1 cellular context compared by ENCODE assay signal in the genomic region with DNA sequence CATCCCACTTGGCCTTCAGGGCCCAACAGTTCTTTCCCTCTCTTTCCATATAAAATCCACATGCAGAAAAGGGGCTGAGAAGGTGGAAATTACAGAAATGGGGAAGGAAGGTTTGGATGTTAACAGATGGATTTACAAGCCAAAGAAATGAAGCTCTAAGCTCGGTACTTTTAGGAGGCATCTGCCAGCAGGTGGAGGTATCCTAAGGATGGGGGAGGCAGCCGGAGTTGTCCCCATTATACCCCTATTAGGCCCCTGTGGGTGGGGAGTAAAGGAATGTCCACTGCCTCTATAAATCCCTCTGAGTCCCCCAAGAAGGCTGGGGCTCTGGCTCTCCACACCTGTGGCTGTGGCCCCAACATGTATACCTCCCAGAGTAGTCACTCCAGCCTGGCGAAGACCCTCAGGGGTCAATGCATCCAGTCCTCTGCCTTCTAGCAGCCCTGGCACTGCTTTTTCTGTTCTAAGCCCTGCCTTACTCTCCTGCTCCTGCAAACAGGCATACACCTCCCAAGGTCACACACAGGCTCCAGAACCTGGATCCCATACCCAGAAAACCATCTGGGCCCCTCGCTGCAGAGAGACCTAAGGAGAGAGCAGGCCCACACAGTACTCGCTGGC.
TF ChIP-seq lines count a peak whose summit lies in the region.

No MANE protein-coding gene starts in this region.

TF ChIP-seq in H1, 55 proteins besides CTCF, POLR2A, EP300 and RAD21:
- TF ChIP-seq ZNF274 (IDR thresholded peaks at IDR 0.05; ENCODE audit: borderline replicate concordance, extremely low read depth, low read length) = no peak
- TF ChIP-seq TCF12 (IDR thresholded peaks at IDR 0.05; ENCODE audit: low read depth, low read length) = no peak
- no peak for TF ChIP-seq NANOG (IDR thresholded peaks at IDR 0.05; ENCODE audit: insufficient read depth, low read depth, low read length, poor library complexity, severe bottlenecking)
- TF ChIP-seq, protein P1, sequence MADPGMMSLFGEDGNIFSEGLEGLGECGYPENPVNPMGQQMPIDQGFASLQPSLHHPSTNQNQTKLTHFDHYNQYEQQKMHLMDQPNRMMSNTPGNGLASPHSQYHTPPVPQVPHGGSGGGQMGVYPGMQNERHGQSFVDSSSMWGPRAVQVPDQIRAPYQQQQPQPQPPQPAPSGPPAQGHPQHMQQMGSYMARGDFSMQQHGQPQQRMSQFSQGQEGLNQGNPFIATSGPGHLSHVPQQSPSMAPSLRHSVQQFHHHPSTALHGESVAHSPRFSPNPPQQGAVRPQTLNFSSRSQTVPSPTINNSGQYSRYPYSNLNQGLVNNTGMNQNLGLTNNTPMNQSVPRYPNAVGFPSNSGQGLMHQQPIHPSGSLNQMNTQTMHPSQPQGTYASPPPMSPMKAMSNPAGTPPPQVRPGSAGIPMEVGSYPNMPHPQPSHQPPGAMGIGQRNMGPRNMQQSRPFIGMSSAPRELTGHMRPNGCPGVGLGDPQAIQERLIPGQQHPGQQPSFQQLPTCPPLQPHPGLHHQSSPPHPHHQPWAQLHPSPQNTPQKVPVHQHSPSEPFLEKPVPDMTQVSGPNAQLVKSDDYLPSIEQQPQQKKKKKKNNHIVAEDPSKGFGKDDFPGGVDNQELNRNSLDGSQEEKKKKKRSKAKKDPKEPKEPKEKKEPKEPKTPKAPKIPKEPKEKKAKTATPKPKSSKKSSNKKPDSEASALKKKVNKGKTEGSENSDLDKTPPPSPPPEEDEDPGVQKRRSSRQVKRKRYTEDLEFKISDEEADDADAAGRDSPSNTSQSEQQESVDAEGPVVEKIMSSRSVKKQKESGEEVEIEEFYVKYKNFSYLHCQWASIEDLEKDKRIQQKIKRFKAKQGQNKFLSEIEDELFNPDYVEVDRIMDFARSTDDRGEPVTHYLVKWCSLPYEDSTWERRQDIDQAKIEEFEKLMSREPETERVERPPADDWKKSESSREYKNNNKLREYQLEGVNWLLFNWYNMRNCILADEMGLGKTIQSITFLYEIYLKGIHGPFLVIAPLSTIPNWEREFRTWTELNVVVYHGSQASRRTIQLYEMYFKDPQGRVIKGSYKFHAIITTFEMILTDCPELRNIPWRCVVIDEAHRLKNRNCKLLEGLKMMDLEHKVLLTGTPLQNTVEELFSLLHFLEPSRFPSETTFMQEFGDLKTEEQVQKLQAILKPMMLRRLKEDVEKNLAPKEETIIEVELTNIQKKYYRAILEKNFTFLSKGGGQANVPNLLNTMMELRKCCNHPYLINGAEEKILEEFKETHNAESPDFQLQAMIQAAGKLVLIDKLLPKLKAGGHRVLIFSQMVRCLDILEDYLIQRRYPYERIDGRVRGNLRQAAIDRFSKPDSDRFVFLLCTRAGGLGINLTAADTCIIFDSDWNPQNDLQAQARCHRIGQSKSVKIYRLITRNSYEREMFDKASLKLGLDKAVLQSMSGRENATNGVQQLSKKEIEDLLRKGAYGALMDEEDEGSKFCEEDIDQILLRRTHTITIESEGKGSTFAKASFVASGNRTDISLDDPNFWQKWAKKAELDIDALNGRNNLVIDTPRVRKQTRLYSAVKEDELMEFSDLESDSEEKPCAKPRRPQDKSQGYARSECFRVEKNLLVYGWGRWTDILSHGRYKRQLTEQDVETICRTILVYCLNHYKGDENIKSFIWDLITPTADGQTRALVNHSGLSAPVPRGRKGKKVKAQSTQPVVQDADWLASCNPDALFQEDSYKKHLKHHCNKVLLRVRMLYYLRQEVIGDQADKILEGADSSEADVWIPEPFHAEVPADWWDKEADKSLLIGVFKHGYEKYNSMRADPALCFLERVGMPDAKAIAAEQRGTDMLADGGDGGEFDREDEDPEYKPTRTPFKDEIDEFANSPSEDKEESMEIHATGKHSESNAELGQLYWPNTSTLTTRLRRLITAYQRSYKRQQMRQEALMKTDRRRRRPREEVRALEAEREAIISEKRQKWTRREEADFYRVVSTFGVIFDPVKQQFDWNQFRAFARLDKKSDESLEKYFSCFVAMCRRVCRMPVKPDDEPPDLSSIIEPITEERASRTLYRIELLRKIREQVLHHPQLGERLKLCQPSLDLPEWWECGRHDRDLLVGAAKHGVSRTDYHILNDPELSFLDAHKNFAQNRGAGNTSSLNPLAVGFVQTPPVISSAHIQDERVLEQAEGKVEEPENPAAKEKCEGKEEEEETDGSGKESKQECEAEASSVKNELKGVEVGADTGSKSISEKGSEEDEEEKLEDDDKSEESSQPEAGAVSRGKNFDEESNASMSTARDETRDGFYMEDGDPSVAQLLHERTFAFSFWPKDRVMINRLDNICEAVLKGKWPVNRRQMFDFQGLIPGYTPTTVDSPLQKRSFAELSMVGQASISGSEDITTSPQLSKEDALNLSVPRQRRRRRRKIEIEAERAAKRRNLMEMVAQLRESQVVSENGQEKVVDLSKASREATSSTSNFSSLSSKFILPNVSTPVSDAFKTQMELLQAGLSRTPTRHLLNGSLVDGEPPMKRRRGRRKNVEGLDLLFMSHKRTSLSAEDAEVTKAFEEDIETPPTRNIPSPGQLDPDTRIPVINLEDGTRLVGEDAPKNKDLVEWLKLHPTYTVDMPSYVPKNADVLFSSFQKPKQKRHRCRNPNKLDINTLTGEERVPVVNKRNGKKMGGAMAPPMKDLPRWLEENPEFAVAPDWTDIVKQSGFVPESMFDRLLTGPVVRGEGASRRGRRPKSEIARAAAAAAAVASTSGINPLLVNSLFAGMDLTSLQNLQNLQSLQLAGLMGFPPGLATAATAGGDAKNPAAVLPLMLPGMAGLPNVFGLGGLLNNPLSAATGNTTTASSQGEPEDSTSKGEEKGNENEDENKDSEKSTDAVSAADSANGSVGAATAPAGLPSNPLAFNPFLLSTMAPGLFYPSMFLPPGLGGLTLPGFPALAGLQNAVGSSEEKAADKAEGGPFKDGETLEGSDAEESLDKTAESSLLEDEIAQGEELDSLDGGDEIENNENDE (IDR thresholded peaks at IDR 0.05; ENCODE audit: insufficient replicate concordance, low read length) = no peak
- no peak for TF ChIP-seq RFX5 (IDR thresholded peaks at IDR 0.05; ENCODE audit: borderline replicate concordance, low read depth, low read length)
- no peak for TF ChIP-seq SP4 (IDR thresholded peaks at IDR 0.05; ENCODE audit: low read length)
- TF ChIP-seq CHD1 (IDR thresholded peaks at IDR 0.05; ENCODE audit: low read depth, low read length) = no peak
- TF ChIP-seq, protein P2, sequence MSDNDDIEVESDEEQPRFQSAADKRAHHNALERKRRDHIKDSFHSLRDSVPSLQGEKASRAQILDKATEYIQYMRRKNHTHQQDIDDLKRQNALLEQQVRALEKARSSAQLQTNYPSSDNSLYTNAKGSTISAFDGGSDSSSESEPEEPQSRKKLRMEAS (IDR thresholded peaks at IDR 0.05) = no peak
- no peak for TF ChIP-seq YY1 (IDR thresholded peaks at IDR 0.05; ENCODE audit: low read depth, low read length)
- TF ChIP-seq SAP30 (IDR thresholded peaks at IDR 0.05; ENCODE audit: insufficient read depth, insufficient replicate concordance, low read length) = no peak
